8 cellular contexts compared by ENCODE assay signal in genomic region chr15:49155110-49155833, GRCh38. TPM values are rescaled to one million over a fixed set of nuclear protein-coding genes. Genes with fewer than 3 reads are reported as not detected.
DNase-seq lines count a peak whose midpoint lies in the region; ATAC-seq and TF ChIP-seq lines count a peak whose summit lies in the region.

Gene COPS2 (minus strand): TSS chr15:49155599. CDS start chr15:49155578, 21 bp downstream.

- H3K27ac Mint-ChIP-seq in naive B cell, result peak within 1 kb of the TSS; percentile 97 to 100 (median 98)
- peak within 1 kb of the TSS; percentile 89 for H3K27ac Mint-ChIP-seq in stimulated activated memory B cell treated with anti-CD40 and anti-IgM and Interleukin-4, amounts not matched to agents 10 μg/mL and 1 μg/mL and 100 μg/mL, for 72 hours

- H3K4me2 ChIP-seq in DND-41 (ENCODE audit: insufficient read depth, low read length), result peak within 1 kb of the TSS; percentile 78
- H3K4me2 ChIP-seq in GM23248 (ENCODE audit: unreplicated experiment), result peak within 1 kb of the TSS; percentile 99

- peak within 1 kb of the TSS; percentile 91 to 100 (median 99) for H3K4me3 Mint-ChIP-seq in naive B cell
- H3K4me3 Mint-ChIP-seq in stimulated activated memory B cell treated with anti-CD40 and anti-IgM and Interleukin-4, amounts not matched to agents 10 μg/mL and 1 μg/mL and 100 μg/mL, for 72 hours, result peak within 1 kb of the TSS; percentile 92

- in situ Hi-C loops in GM23248 (cut with MboI), result no loop called here

- H3K27ac ChIP-seq in DND-41 (ENCODE audit: low read length) (peak within 1 kb of the TSS; percentile 82), GM23248 (peak within 1 kb of the TSS; percentile 91)

- no peaks in the 10 kb centered on the region for H3K36me3 Mint-ChIP-seq in naive B cell
- no peaks in the 10 kb centered on the region for H3K36me3 Mint-ChIP-seq in stimulated activated memory B cell treated with anti-CD40 and anti-IgM and Interleukin-4, amounts not matched to agents 10 μg/mL and 1 μg/mL and 100 μg/mL, for 72 hours

- peaks cover 22 to 49% (median 29%) of the 10 kb centered on the region in 3 donors for H3K4me1 Mint-ChIP-seq in naive B cell
- H3K4me1 Mint-ChIP-seq in stimulated activated memory B cell treated with anti-CD40 and anti-IgM and Interleukin-4, amounts not matched to agents 10 μg/mL and 1 μg/mL and 100 μg/mL, for 72 hours, result peaks cover 21% of the 10 kb centered on the region

- H2AFZ ChIP-seq in DND-41 (ENCODE audit: low read depth, low read length) (peak within 1 kb of the TSS; percentile 77), GM23248 (peak within 1 kb of the TSS; percentile 91)

- H3K4me1 ChIP-seq in DND-41 (ENCODE audit: insufficient read depth, low read length), result peaks cover 38% of the 10 kb centered on the region
- H3K4me1 ChIP-seq in GM23248 (ENCODE audit: insufficient read depth), result peaks cover 39% of the 10 kb centered on the region

- H3K27me3 ChIP-seq in DND-41 (ENCODE audit: insufficient read depth, low read length, poor library complexity) (no peaks in the 10 kb centered on the region), GM23248 (replicated peaks; ENCODE audit: insufficient read depth) (no peaks in the 10 kb centered on the region)

- H3K9ac ChIP-seq in DND-41 (ENCODE audit: low read depth, low read length) (peak within 1 kb of the TSS; percentile 87), GM23248 (peak within 1 kb of the TSS; percentile 98)

- H4K20me1 ChIP-seq in DND-41 (ENCODE audit: insufficient read depth, low read length) (peaks cover 11% of the 10 kb centered on the region; the same call in 1 of the 2 replicates), GM23248 (ENCODE audit: insufficient read depth) (no peaks in the 10 kb centered on the region; the same call in 1 of the 2 replicates)

- no peak for TF ChIP-seq CTCF in DND-41 (IDR thresholded peaks at IDR 0.05; ENCODE audit: borderline replicate concordance, extremely low read depth, low read length, poor library complexity, severe bottlenecking)

- 1 to 2% methylated on average over 40 to 45 of the region's 46 CpGs for WGBS in GM23248 (ENCODE audit: low coverage in 1 of 2, low lambda C conversion rate in 2 of 2, missing lambda C conversion rate in 2 of 2), 2 experiments

- H3K9me3 ChIP-seq in DND-41 (ENCODE audit: insufficient read depth, low read length, severe bottlenecking) (no peaks in the 10 kb centered on the region), GM23248 (ENCODE audit: low read depth) (no peaks in the 10 kb centered on the region)

- peak; percentile 94 for DNase-seq in DND-41
- DNase-seq in GM23248, result peak; percentile 99
- peak; percentile 98 for DNase-seq in Kasumi-1 (lab: John Stamatoyannopoulos, UW)
- DNase-seq in RPMI7951 (ENCODE audit: low read depth), result peak; percentile 99
- peak; percentile 77 to 86 for DNase-seq in activated T-helper 1 cell treated with anti-CD3 and anti-CD28 coated beads, Interleukin-2, amount 50 U/mL, for 16 hours (ENCODE audit: low read depth in 1 of 2, low spot score in 1 of 2)
- peak; percentile 98 for DNase-seq in fibroblast of gingiva (ENCODE audit: low read depth)
- peak; percentile 93 for DNase-seq in naive B cell

- peak within 1 kb of the TSS; percentile 64 to 67 for H3K4me3 ChIP-seq in DND-41 (ENCODE audit: low read depth in 1 of 2, low read length in 2 of 2)
- peak within 1 kb of the TSS; percentile 92 for H3K4me3 ChIP-seq in GM23248

- peak; percentile 94 for ATAC-seq in DND-41 (ENCODE audit: insufficient read depth, low read depth)
- peak; percentile 91 to 92 for ATAC-seq in naive B cell (ENCODE audit: low read depth in 2 of 2)
- peak; percentile 99 for ATAC-seq in stimulated activated memory B cell treated with anti-CD40 and anti-IgM and Interleukin-4, amounts not matched to agents 10 μg/mL and 1 μg/mL and 100 μg/mL, for 72 hours

- no peaks in the 10 kb centered on the region for H3K9me3 Mint-ChIP-seq in naive B cell
- no peaks in the 10 kb centered on the region for H3K9me3 Mint-ChIP-seq in stimulated activated memory B cell treated with anti-CD40 and anti-IgM and Interleukin-4, amounts not matched to agents 10 μg/mL and 1 μg/mL and 100 μg/mL, for 72 hours

- H3K27me3 Mint-ChIP-seq in naive B cell, result no peaks in the 10 kb centered on the region
- H3K27me3 Mint-ChIP-seq in stimulated activated memory B cell treated with anti-CD40 and anti-IgM and Interleukin-4, amounts not matched to agents 10 μg/mL and 1 μg/mL and 100 μg/mL, for 72 hours, result no peaks in the 10 kb centered on the region

- H3K36me3 ChIP-seq in DND-41 (ENCODE audit: insufficient read depth, low read length) (peaks cover 4% of the 10 kb centered on the region; the same call in 1 of the 2 replicates), GM23248 (ENCODE audit: low read depth) (peaks cover 4% of the 10 kb centered on the region; the same call in 1 of the 2 replicates)

- no peaks in the 10 kb centered on the region for H3K9me2 ChIP-seq in GM23248 (ENCODE audit: insufficient read depth)

- H3K79me2 ChIP-seq in DND-41 (ENCODE audit: insufficient read depth, low read length) (peaks cover 83% of the 10 kb centered on the region), GM23248 (ENCODE audit: insufficient read depth) (peaks cover 97% of the 10 kb centered on the region)

- H3F3A ChIP-seq in GM23248 (ENCODE audit: insufficient read depth), result peaks cover 24% of the 10 kb centered on the region

RNA-seq across cellular contexts. Expression of gene COPS2, which starts in this region (rescaled TPM):
- total RNA-seq in GM23248 (2014; rRNA removed; shearing (Covaris generic)), result 58.0 and 80.2 TPM in 2 replicates
- 60.1 and 61.9 TPM in 2 replicates for polyA plus RNA-seq in GM23248 (2016; fragmentation: Nextera tagmentation; extraction: Ambion mirVana)
- 70.1 and 86.5 TPM in 2 replicates for total RNA-seq in RPMI7951 (2014; rRNA removed; shearing (Covaris generic))
- 10 to 100 TPM; 27.1 to 46.8 (median 33.0) TPM for polyA plus RNA-seq in naive B cell (ENCODE audit: low read depth in 6 of 6)

Comparison
In these comparisons a context has a peak if more than half of its experiments do, and no peak if none do; other contexts are left out.
1. Peak in every context shown above with its lines: DNase-seq, ATAC-seq, H3K4me3 ChIP-seq and H3K27ac ChIP-seq.